ENCODE assay signal across 8 cellular contexts in the genomic region with DNA sequence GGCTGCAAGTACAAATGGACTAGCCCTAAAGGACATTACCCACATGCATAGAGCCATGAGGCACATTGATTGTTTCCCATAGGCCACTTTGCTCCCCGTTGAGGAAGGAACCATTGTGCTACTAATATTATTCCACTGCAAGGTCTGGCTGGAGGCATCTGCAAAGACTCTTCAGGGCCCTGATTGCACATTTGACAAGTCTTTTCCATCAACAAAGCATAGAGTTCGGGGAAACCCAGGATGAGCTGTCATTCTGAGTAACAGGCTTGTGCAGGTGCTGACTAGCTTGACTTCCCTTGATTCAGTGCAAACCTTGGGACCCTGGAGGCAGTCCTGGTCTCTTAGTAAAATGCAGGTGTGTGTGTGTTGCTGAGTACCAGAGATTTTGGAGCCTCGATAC.
A peak's percentile ranks its signal among the peaks of the same experiment; 100 is the strongest.
DNase-seq lines count a peak whose midpoint lies in the region; ATAC-seq, FAIRE-seq and TF ChIP-seq lines count a peak whose summit lies in the region.

No MANE protein-coding gene starts in this region.

- no peak overlapping the region for H3K27ac Mint-ChIP-seq in WTC11
- H3K27ac Mint-ChIP-seq in Calu3 (ENCODE audit: unreplicated experiment), result no peak overlapping the region

- TF ChIP-seq CTCF in WTC11 (IDR thresholded peaks at IDR 0.05) (no peak), Calu3 (IDR thresholded peaks at IDR 0.05; ENCODE audit: unreplicated experiment) (no peak)

- ATAC-seq in HG02763 (IDR thresholded peaks at IDR 0.05; ENCODE audit: unreplicated experiment), result no peak
- ATAC-seq in WTC11, result no peak

- H3K36me3 Mint-ChIP-seq in WTC11 (no peaks in the 10 kb centered on the region), Calu3 (ENCODE audit: insufficient read depth, unreplicated experiment) (no peaks in the 10 kb centered on the region)

- peak; percentile 63 for FAIRE-seq in GM19239 (lab: Jason Lieb, UNC)

- intact Hi-C loops in Calu3 (cut with micrococcal nuclease; ENCODE audit: unreplicated experiment), result no loop called here

- BruUV-seq in Calu3 (replicated peaks; lab: Mats Ljungman, UMichigan), result no TSS peak

- CTCF ChIA-PET in WTC11 (lab: Charles Lee) (interaction anchor here (1.3 kb wide), 1 partner anchor 28 kb away, joined by 4 read pairs; no protein-coding TSS in a partner anchor), Calu3 (lab: Charles Lee) (interaction anchor here (0.6 kb wide), 1 partner anchor 40 kb away, joined by 3 read pairs; no protein-coding TSS in a partner anchor)

- POLR2A ChIA-PET in WTC11 (lab: Charles Lee), result no interaction called here

- H3K4me3 Mint-ChIP-seq in WTC11 (no peak overlapping the region), Calu3 (ENCODE audit: low read depth, unreplicated experiment) (no peak overlapping the region)

- H3K9me3 Mint-ChIP-seq in WTC11, result no peaks in the 10 kb centered on the region
- H3K9me3 Mint-ChIP-seq in Calu3 (ENCODE audit: low read depth, unreplicated experiment), result no peaks in the 10 kb centered on the region

- H3K27me3 Mint-ChIP-seq in WTC11 (ENCODE audit: low read depth) (no peaks in the 10 kb centered on the region), Calu3 (ENCODE audit: unreplicated experiment) (no peaks in the 10 kb centered on the region)

- H3K4me1 Mint-ChIP-seq in WTC11 (peaks cover 14% of the 10 kb centered on the region), Calu3 (ENCODE audit: low read depth, unreplicated experiment) (peaks cover 28% of the 10 kb centered on the region)

- no peak for DNase-seq in GM19239 (ENCODE audit: insufficient read length, low spot score)
- DNase-seq in T-helper 22 cell (ENCODE audit: low read depth), result peak; percentile 18
- peak; percentile 14 for DNase-seq in central memory CD4-positive, alpha-beta T cell
- peak; percentile 53 to 79 (median 62) for DNase-seq in stimulated activated CD4-positive, alpha-beta T cell treated with anti-CD3 and anti-CD28 coated beads, Interleukin-12 subunit alpha, Interleukin-12 subunit beta, amount 100 ng/mL, for 48 hours (ENCODE audit: low read depth in 2 of 3, low spot score in 1 of 3)
- no peak for DNase-seq in medulla oblongata (ENCODE audit: extremely low spot score)
- DNase-seq in WTC11 (ENCODE audit: low spot score), result no peak
- no peak for DNase-seq in Calu3

TF ChIP-seq in WTC11, 78 proteins besides CTCF, POLR2A, EP300 and RAD21:
- TF ChIP-seq, protein P1, sequence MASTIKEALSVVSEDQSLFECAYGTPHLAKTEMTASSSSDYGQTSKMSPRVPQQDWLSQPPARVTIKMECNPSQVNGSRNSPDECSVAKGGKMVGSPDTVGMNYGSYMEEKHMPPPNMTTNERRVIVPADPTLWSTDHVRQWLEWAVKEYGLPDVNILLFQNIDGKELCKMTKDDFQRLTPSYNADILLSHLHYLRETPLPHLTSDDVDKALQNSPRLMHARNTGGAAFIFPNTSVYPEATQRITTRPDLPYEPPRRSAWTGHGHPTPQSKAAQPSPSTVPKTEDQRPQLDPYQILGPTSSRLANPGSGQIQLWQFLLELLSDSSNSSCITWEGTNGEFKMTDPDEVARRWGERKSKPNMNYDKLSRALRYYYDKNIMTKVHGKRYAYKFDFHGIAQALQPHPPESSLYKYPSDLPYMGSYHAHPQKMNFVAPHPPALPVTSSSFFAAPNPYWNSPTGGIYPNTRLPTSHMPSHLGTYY (CRISPR knock-in tag; IDR thresholded peaks at IDR 0.05), result no peak
- TF ChIP-seq, protein P2, sequence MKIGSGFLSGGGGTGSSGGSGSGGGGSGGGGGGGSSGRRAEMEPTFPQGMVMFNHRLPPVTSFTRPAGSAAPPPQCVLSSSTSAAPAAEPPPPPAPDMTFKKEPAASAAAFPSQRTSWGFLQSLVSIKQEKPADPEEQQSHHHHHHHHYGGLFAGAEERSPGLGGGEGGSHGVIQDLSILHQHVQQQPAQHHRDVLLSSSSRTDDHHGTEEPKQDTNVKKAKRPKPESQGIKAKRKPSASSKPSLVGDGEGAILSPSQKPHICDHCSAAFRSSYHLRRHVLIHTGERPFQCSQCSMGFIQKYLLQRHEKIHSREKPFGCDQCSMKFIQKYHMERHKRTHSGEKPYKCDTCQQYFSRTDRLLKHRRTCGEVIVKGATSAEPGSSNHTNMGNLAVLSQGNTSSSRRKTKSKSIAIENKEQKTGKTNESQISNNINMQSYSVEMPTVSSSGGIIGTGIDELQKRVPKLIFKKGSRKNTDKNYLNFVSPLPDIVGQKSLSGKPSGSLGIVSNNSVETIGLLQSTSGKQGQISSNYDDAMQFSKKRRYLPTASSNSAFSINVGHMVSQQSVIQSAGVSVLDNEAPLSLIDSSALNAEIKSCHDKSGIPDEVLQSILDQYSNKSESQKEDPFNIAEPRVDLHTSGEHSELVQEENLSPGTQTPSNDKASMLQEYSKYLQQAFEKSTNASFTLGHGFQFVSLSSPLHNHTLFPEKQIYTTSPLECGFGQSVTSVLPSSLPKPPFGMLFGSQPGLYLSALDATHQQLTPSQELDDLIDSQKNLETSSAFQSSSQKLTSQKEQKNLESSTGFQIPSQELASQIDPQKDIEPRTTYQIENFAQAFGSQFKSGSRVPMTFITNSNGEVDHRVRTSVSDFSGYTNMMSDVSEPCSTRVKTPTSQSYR (CRISPR knock-in tag; IDR thresholded peaks at IDR 0.05), result no peak
- no peak for TF ChIP-seq FOXJ3 (CRISPR knock-in tag; IDR thresholded peaks at IDR 0.05; ENCODE audit: borderline replicate concordance)
- TF ChIP-seq, protein P3, sequence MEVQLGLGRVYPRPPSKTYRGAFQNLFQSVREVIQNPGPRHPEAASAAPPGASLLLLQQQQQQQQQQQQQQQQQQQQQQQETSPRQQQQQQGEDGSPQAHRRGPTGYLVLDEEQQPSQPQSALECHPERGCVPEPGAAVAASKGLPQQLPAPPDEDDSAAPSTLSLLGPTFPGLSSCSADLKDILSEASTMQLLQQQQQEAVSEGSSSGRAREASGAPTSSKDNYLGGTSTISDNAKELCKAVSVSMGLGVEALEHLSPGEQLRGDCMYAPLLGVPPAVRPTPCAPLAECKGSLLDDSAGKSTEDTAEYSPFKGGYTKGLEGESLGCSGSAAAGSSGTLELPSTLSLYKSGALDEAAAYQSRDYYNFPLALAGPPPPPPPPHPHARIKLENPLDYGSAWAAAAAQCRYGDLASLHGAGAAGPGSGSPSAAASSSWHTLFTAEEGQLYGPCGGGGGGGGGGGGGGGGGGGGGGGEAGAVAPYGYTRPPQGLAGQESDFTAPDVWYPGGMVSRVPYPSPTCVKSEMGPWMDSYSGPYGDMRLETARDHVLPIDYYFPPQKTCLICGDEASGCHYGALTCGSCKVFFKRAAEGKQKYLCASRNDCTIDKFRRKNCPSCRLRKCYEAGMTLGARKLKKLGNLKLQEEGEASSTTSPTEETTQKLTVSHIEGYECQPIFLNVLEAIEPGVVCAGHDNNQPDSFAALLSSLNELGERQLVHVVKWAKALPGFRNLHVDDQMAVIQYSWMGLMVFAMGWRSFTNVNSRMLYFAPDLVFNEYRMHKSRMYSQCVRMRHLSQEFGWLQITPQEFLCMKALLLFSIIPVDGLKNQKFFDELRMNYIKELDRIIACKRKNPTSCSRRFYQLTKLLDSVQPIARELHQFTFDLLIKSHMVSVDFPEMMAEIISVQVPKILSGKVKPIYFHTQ (CRISPR knock-in tag; IDR thresholded peaks at IDR 0.05), result no peak
- TF ChIP-seq GABPB1 (CRISPR knock-in tag; IDR thresholded peaks at IDR 0.05), result no peak
- TF ChIP-seq CBFB (CRISPR knock-in tag; IDR thresholded peaks at IDR 0.05; ENCODE audit: low read depth), result no peak
- TF ChIP-seq, protein P4, sequence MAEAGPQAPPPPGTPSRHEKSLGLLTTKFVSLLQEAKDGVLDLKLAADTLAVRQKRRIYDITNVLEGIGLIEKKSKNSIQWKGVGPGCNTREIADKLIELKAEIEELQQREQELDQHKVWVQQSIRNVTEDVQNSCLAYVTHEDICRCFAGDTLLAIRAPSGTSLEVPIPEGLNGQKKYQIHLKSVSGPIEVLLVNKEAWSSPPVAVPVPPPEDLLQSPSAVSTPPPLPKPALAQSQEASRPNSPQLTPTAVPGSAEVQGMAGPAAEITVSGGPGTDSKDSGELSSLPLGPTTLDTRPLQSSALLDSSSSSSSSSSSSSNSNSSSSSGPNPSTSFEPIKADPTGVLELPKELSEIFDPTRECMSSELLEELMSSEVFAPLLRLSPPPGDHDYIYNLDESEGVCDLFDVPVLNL (CRISPR knock-in tag; IDR thresholded peaks at IDR 0.05; ENCODE audit: borderline replicate concordance, low read depth), result no peak
- no peak for TF ChIP-seq NFATC4 (CRISPR knock-in tag; IDR thresholded peaks at IDR 0.05)
- TF ChIP-seq ATF1 (CRISPR knock-in tag; IDR thresholded peaks at IDR 0.05), result no peak
- TF ChIP-seq TEAD4 (CRISPR knock-in tag; IDR thresholded peaks at IDR 0.05), result no peak
TF ChIP-seq in WTC11: peak in this region for 0.

Comparison
In these comparisons a context has a peak if more than half of its experiments do, and no peak if none do; other contexts are left out.
1. DNase-seq: peak in T-helper 22 cell (single experiment), central memory CD4-positive, alpha-beta T cell (single experiment) and stimulated activated CD4-positive, alpha-beta T cell treated with anti-CD3 and anti-CD28 coated beads, Interleukin-12 subunit alpha, Interleukin-12 subunit beta, amount 100 ng/mL, for 48 hours (3 of 3); none in GM19239 (single experiment), medulla oblongata (single experiment), WTC11 (single experiment) and Calu3 (single experiment).